Comparison of ENCODE assay signal across 8 cellular contexts in the genomic region with DNA sequence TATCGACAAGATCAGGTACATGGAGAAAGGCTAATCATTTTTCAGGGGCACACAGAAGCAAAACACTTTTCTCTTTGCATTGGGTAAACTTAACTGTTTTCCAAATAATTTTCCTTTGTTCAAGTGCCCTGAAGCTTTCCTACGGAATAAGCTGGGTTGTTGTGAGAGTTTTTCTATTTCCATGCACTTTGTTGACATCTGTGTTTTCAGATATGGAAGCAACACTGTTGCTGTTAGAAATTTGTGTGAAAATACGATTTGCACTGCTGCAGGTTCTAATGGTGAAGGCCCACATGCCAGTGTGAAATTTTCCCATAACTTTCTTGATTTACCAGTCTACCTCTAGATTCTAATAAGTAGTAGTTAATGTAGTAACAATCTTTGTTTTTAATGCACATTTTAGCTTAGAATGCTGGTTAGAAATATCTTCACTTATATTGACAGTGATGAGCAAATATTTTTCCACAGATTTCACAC. TPM values are rescaled to one million over a fixed set of nuclear protein-coding genes. Genes with fewer than 3 reads are reported as not detected.
DNase-seq lines count a peak whose midpoint lies in the region; ATAC-seq and TF ChIP-seq lines count a peak whose summit lies in the region.

No MANE protein-coding gene starts in this region.

- peaks cover 0 to 65% (median 59%) of the 10 kb centered on the region in 4 donors for H3K4me1 ChIP-seq in sigmoid colon

- no peaks in the 10 kb centered on the region for H3K9me3 Mint-ChIP-seq in WTC11

- peaks cover 9% of the 10 kb centered on the region for H3K36me3 Mint-ChIP-seq in WTC11

- H3K27ac Mint-ChIP-seq in WTC11, result peak overlapping the region; percentile 99

- DNase-seq in WTC11 (ENCODE audit: low spot score) (no peak), foreskin fibroblast (no peak), sigmoid colon (no peak), NCI-H82 (lab: John Stamatoyannopoulos, UW) (no peak), COLO829 (ENCODE audit: low spot score) (no peak)

- TF ChIP-seq EP300 in sigmoid colon (IDR thresholded peaks at IDR 0.05), result no peak

- TF ChIP-seq CTCF in WTC11 (IDR thresholded peaks at IDR 0.05) (no peak), foreskin fibroblast (IDR thresholded peaks at IDR 0.05; ENCODE audit: low read depth, low read length) (no peak), sigmoid colon (IDR thresholded peaks at IDR 0.05) (no peak)

- intact Hi-C loops in sigmoid colon (cut with DNase I), result loop anchor here (2.0 kb wide), 1 partner anchor 17 kb away; no protein-coding TSS in a partner anchor

- TF ChIP-seq POLR2A in sigmoid colon (IDR thresholded peaks at IDR 0.05), result no peak

- CTCF ChIA-PET in WTC11 (lab: Charles Lee), result interaction anchor here (0.8 to 3.1 kb wide), 3 partner anchors 12 to 64 kb away, joined by 3 to 11 read pairs (median 5); partner anchors contain the start of gene NFYC

- H3K4me3 Mint-ChIP-seq in WTC11, result peak overlapping the region; percentile 94

- H3K4me3 ChIP-seq in GM08714 (ENCODE audit: low read length), result peak overlapping the region; percentile 100; the same call in 1 of the 2 replicates
- peak overlapping the region; percentile 70 to 72 for H3K4me3 ChIP-seq in foreskin fibroblast (ENCODE audit: low read depth in 1 of 2, low read length in 2 of 2)
- H3K4me3 ChIP-seq in sigmoid colon, result peak overlapping the region; percentile 40 to 55 (median 49)

- POLR2A ChIA-PET in WTC11 (lab: Charles Lee), result interaction anchor here (1.8 to 3.9 kb wide), 2 partner anchors 10 to 18 kb away, joined by 4 to 39 read pairs; partner anchors contain the start of gene NFYC

- H3K4me1 Mint-ChIP-seq in WTC11, result peaks cover 47% of the 10 kb centered on the region

- H3K27me3 Mint-ChIP-seq in WTC11 (ENCODE audit: low read depth), result no peaks in the 10 kb centered on the region

- peak overlapping the region; percentile 74 to 85 (median 78) for H3K27ac ChIP-seq in sigmoid colon

- H3K9me3 ChIP-seq in sigmoid colon, result no peaks in the 10 kb centered on the region

- no peaks in the 10 kb centered on the region for H3K36me3 ChIP-seq in sigmoid colon

- no peaks in the 10 kb centered on the region for H3K27me3 ChIP-seq in sigmoid colon

- 5 to 18% methylated on average over 3 of the region's 3 CpGs for WGBS in sigmoid colon, 2 donors

- ATAC-seq in WTC11 (no peak), GM18909 (IDR thresholded peaks at IDR 0.05; ENCODE audit: poor library complexity, unreplicated experiment) (no peak)
- no peak for ATAC-seq in activated CD4-positive, CD25-positive, alpha-beta regulatory T cell treated with anti-CD3 and anti-CD28 coated beads, Interleukin-2, amount 50 U/mL, for 24 hours

TF ChIP-seq in WTC11, 78 proteins besides CTCF, POLR2A, EP300 and RAD21:
- TF ChIP-seq ZNF138 (CRISPR knock-in tag; conservative IDR thresholded peaks at IDR 0.05), result no peak
- no peak for TF ChIP-seq GABPB1 (CRISPR knock-in tag; IDR thresholded peaks at IDR 0.05)
- TF ChIP-seq TEAD1 (CRISPR knock-in tag; IDR thresholded peaks at IDR 0.05), result peak; percentile 2; the same call in 1 of the 2 replicates
- TF ChIP-seq HMGA2 (CRISPR knock-in tag; IDR thresholded peaks at IDR 0.05), result no peak
- TF ChIP-seq, protein P1, sequence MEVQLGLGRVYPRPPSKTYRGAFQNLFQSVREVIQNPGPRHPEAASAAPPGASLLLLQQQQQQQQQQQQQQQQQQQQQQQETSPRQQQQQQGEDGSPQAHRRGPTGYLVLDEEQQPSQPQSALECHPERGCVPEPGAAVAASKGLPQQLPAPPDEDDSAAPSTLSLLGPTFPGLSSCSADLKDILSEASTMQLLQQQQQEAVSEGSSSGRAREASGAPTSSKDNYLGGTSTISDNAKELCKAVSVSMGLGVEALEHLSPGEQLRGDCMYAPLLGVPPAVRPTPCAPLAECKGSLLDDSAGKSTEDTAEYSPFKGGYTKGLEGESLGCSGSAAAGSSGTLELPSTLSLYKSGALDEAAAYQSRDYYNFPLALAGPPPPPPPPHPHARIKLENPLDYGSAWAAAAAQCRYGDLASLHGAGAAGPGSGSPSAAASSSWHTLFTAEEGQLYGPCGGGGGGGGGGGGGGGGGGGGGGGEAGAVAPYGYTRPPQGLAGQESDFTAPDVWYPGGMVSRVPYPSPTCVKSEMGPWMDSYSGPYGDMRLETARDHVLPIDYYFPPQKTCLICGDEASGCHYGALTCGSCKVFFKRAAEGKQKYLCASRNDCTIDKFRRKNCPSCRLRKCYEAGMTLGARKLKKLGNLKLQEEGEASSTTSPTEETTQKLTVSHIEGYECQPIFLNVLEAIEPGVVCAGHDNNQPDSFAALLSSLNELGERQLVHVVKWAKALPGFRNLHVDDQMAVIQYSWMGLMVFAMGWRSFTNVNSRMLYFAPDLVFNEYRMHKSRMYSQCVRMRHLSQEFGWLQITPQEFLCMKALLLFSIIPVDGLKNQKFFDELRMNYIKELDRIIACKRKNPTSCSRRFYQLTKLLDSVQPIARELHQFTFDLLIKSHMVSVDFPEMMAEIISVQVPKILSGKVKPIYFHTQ (CRISPR knock-in tag; IDR thresholded peaks at IDR 0.05), result no peak; the same call in 1 of the 2 replicates

RNA-seq across cellular contexts. Expression of gene NFYC, which starts 18.3 kb away (rescaled TPM):
- total RNA-seq in WTC11 (2021), result 46.5 to 47.5 TPM (median 47.4 TPM) in 3 replicates
- total RNA-seq in sigmoid colon, result 10 to 100 TPM; 38.0 to 53.5 (median 42.1) TPM
- 10 to 100 TPM; 39.0 to 42.9 (median 41.8) TPM for polyA plus RNA-seq in sigmoid colon

RNA-seq across cellular contexts. Expression of gene RIMS3, which starts 44.4 kb away (rescaled TPM):
- total RNA-seq in WTC11 (2021), result 19.8 to 19.9 TPM (median 19.8 TPM) in 3 replicates
- total RNA-seq in sigmoid colon, result 1 to 10 TPM; 4.3 to 9.7 (median 5.7) TPM
- polyA plus RNA-seq in sigmoid colon, result 10 to 100 TPM in 1 of 3 donors, 1 to 10 TPM in 2; 1.2 to 13.7 (median 6.7) TPM

Comparison
In these comparisons a context has a peak if more than half of its experiments do, and no peak if none do; other contexts are left out.
1. H3K4me3 ChIP-seq: peak in every context shown above with its lines; median percentile 100 in GM08714; 71 in foreskin fibroblast; 49 in sigmoid colon.